ENCODE assay signal across 8 cellular contexts in the genomic region with DNA sequence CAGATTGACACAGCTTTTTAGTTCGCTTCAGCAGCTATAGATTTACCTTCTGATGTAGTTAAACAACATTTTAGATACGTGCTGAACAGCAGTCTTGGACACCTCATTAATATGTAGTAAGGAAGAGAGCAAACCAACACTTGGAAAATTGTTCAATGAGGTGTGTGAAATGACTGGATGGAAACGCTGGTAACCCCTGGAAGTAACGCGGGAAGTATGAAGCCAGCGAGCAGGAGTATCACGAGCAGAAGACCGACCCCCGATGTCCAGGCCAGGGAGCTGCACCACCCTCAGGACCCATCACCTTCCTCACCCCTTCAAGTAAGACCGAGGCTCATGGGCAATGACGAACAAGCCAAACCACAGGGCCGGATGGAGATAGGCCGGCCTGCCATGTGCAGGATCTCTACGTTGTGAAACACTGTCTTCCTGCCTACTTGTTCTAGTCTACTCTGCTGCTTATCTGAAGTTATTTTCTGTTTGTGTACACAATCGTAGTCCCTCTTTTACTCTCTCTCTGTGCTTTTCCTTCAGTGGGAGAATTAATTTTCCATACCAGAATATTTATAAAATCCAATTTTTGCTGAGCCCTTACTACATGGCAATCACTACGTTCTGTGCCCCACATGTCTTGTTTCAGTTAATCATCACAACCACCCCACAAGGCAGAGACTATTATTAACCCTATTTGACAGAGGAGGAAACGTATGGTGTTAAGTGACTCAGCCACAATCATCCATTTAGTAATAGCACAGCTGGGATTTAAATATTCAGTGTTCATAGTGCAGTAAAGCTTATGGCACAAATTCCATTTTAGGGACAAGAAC.
A peak's percentile ranks its signal among the peaks of the same experiment; 100 is the strongest.
DNase-seq lines count a peak whose midpoint lies in the region; ATAC-seq, FAIRE-seq and TF ChIP-seq lines count a peak whose summit lies in the region.

No MANE protein-coding gene starts in this region.

- H3K27ac ChIP-seq in A549 (peak overlapping the region; percentile 78 to 89), SJSA1 (peak overlapping the region; percentile 91; the same call in 1 of the 2 replicates), right lobe of liver (no peak overlapping the region)

- no peak for ATAC-seq in A549
- ATAC-seq in GM18909 (IDR thresholded peaks at IDR 0.05; ENCODE audit: poor library complexity, unreplicated experiment), result peak; percentile 75
- ATAC-seq in HG03064 (IDR thresholded peaks at IDR 0.05; ENCODE audit: low read depth, unreplicated experiment), result peak; percentile 65
- peak; percentile 55 to 70 (median 63) for ATAC-seq in right lobe of liver

- no peak for TF ChIP-seq RAD21 in A549 (conservative IDR thresholded peaks at IDR 0.05 in 1 of 2, IDR thresholded peaks at IDR 0.05 in 1 of 2)

- CTCF ChIA-PET in A549 (lab: Yijun Ruan, JAX), result interaction anchor here (0.6 to 1.8 kb wide), 5 partner anchors 13 to 908 kb away, joined by 3 to 11 read pairs (median 3); no protein-coding TSS in a partner anchor

- DNase-seq in A549 (ENCODE audit: low read depth in 1 of 2, low spot score in 1 of 2) (peak in 1 of 2 experiments; percentile 34), SJSA1 (ENCODE audit: low read depth in 1 of 2, low spot score in 2 of 2) (no peak), right lobe of liver (no peak), NCI-H446 treated with DMSO at 0.1 percent for 48 hours (lab: John Stamatoyannopoulos, UW) (no peak), NCI-H2196 (lab: John Stamatoyannopoulos, UW; ENCODE audit: unreplicated experiment) (no peak)
- DNase-seq in activated effector memory CD4-positive, alpha-beta T cell treated with anti-CD3 and anti-CD28 coated beads, Interleukin-2, amount 50 U/mL, for 16 hours, result no peak

- H3K4me2 ChIP-seq in A549, result peak overlapping the region; percentile 45

- peaks cover 68% of the 10 kb centered on the region for H3K4me1 ChIP-seq in A549
- H3K4me1 ChIP-seq in SJSA1 (replicated peaks), result peaks cover 36% of the 10 kb centered on the region
- peaks cover 0 to 11% (median 0%) of the 10 kb centered on the region in 4 donors for H3K4me1 ChIP-seq in right lobe of liver

- H3K27me3 ChIP-seq in SJSA1 (replicated peaks), result no peaks in the 10 kb centered on the region
- no peaks in the 10 kb centered on the region for H3K27me3 ChIP-seq in right lobe of liver

- H3K9me3 ChIP-seq in A549 (no peaks in the 10 kb centered on the region), SJSA1 (replicated peaks) (no peaks in the 10 kb centered on the region), right lobe of liver (no peaks in the 10 kb centered on the region)

- no peak for TF ChIP-seq CTCF in A549 (IDR thresholded peaks at IDR 0.05)
- TF ChIP-seq CTCF in right lobe of liver (IDR thresholded peaks at IDR 0.05), result no peak

- no peak for TF ChIP-seq POLR2A in A549 (IDR thresholded peaks at IDR 0.05; ENCODE audit: low read length)
- TF ChIP-seq POLR2A in right lobe of liver (IDR thresholded peaks at IDR 0.05), result no peak

- WGBS in A549 (ENCODE audit: missing lambda C conversion rate), result 80% methylated on average over 17 of the region's 17 CpGs
- 63% methylated on average over 8 of the region's 17 CpGs for WGBS in right lobe of liver (ENCODE audit: insufficient coverage, low coverage, low lambda C conversion rate, missing lambda C conversion rate)

- FAIRE-seq in A549 (lab: Jason Lieb, UNC), result no peak

- H3K36me3 ChIP-seq in SJSA1, result no peaks in the 10 kb centered on the region; the same call in 1 of the 2 replicates
- no peaks in the 10 kb centered on the region for H3K36me3 ChIP-seq in right lobe of liver

- POLR2A ChIA-PET in A549 (lab: Yijun Ruan, JAX), result interaction anchor here (0.7 kb wide), 1 partner anchor 24 kb away, joined by 3 read pairs; no protein-coding TSS in a partner anchor

- no peak overlapping the region for H3K4me3 ChIP-seq in A549
- H3K4me3 ChIP-seq in SJSA1, result no peak overlapping the region
- H3K4me3 ChIP-seq in right lobe of liver, result no peak overlapping the region

- intact Hi-C loops in right lobe of liver (cut with DNase I), result no loop called here

- no peak for TF ChIP-seq EP300 in A549 (IDR thresholded peaks at IDR 0.05)

TF ChIP-seq in A549, 52 proteins besides CTCF, POLR2A, EP300 and RAD21:
- no peak for TF ChIP-seq PHF8 (IDR thresholded peaks at IDR 0.05; ENCODE audit: borderline replicate concordance, low read depth)
- no peak for TF ChIP-seq FOSL2 (IDR thresholded peaks at IDR 0.05)
- peak; percentile 26 for TF ChIP-seq FOSL2 (CRISPR knock-in tag; IDR thresholded peaks at IDR 0.05)
- TF ChIP-seq, protein P1, sequence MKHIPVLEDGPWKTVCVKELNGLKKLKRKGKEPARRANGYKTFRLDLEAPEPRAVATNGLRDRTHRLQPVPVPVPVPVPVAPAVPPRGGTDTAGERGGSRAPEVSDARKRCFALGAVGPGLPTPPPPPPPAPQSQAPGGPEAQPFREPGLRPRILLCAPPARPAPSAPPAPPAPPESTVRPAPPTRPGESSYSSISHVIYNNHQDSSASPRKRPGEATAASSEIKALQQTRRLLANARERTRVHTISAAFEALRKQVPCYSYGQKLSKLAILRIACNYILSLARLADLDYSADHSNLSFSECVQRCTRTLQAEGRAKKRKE (CRISPR knock-in tag; IDR thresholded peaks at IDR 0.05; ENCODE audit: low read depth), result 0 out of 2 replicates have a peak, but pooled peaks have one; percentile 19

Comparison
In these comparisons a context has a peak if more than half of its experiments do, and no peak if none do; other contexts are left out.
1. ATAC-seq: peak in GM18909 (single experiment), HG03064 (single experiment) and right lobe of liver (4 of 4); none in A549 (0 of 2).
2. H3K27ac ChIP-seq: peak in A549 (2 of 2) and SJSA1 (single experiment); none in right lobe of liver (0 of 3).